ENCODE assay signal across 29 cellular contexts in the genomic region with DNA sequence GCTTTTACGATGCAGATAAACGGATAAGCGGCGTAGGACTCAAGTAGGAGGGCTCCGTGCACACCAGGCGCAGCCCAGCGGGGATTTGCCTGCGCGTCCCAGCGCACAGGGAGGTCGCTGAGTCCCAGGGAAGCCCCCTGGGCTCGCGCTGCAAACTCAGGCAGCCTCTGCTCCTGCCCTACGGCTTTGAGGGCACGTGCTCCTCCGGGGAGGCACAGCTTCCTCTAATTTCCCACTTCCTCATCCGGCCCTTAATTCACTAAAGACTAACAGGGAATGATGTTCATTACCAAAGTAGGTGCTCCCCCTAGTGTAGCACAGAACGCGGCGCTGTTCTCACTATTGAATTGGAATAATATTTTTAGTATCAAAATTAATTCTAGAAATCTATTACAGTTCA.
DNase-seq lines count a peak whose midpoint lies in the region; ATAC-seq and TF ChIP-seq lines count a peak whose summit lies in the region.
"Had no signal": no experiment of that assay in that cellular context is flagged by ENCODE, and none has a peak within 500 bp of the region (broad histone marks: within the 10 kb centered on the region; RNA-seq: fewer than 3 reads in every experiment).

No MANE protein-coding gene starts in this region.

- H3K4me3 ChIP-seq in LNCaP clone FGC (ENCODE audit: low read depth, low read length) = peak overlapping the region; percentile 37
- no peak overlapping the region for H3K4me3 ChIP-seq in neural progenitor cell
- H3K4me3 ChIP-seq: colonic mucosa, ovary, right atrium auricular region, spleen had no signal

- H3K4me1 Mint-ChIP-seq in neural progenitor cell = no peaks in the 10 kb centered on the region
- H3K4me1 Mint-ChIP-seq: mesothelial cell of epicardium, WTC11 had no signal

- H3K9me3 Mint-ChIP-seq in neural progenitor cell = peaks cover 31% of the 10 kb centered on the region
- H3K9me3 Mint-ChIP-seq: natural killer cell treated with Interleukin-12 subunit alpha and Interleukin-12 subunit beta and Interleukin-15 and Interleukin-18, amount 100 ng/mL, for 72 hours had no signal

- no peak overlapping the region for H2AFZ ChIP-seq in neural progenitor cell (replicated peaks)

- H3K27me3 ChIP-seq in neural progenitor cell = no peaks in the 10 kb centered on the region
- H3K27me3 ChIP-seq: colonic mucosa, ovary, right atrium auricular region, spleen had no signal

- DNase-seq in LNCaP clone FGC (ENCODE audit: low read depth) (peak; percentile 18), SW480 (ENCODE audit: low spot score) (peak; percentile 7), middle frontal gyrus (ENCODE audit: extremely low spot score, low spot score) (no peak), neural progenitor cell (ENCODE audit: low spot score) (no peak)
- DNase-seq: activated naive CD4-positive, alpha-beta T cell treated with anti-CD3 and anti-CD28 coated beads, Interleukin-2, amount 50 U/mL, for 16 hours; CD4-positive, alpha-beta T cell; colonic mucosa; DMS153; effector memory CD4-positive, alpha-beta T cell; erythroblast; foreskin melanocyte; GDM1; left ventricle myocardium superior; NCI-H1092; NCI-H187; NCI-H345; ovary; spleen; stimulated activated CD4-positive, alpha-beta T cell treated with anti-CD3 and anti-CD28 coated beads, Interleukin-4, amount 100 ng/mL, for 4 hours; stimulated activated naive CD4-positive, alpha-beta T cell treated with Interleukin-2 at 50 U/mL for 16 hours had no signal

- no peaks in the 10 kb centered on the region for H3K9me3 ChIP-seq in neural progenitor cell (ENCODE audit: low read depth)
- H3K9me3 ChIP-seq: colonic mucosa, ovary, right atrium auricular region had no signal

- no peaks in the 10 kb centered on the region for H3F3A ChIP-seq in neural progenitor cell (ENCODE audit: low read depth)

- H3K4me3 Mint-ChIP-seq in neural progenitor cell = no peak overlapping the region
- H3K4me3 Mint-ChIP-seq: activated T-helper 1 cell treated with anti-CD3 and anti-CD28 coated beads, Interleukin-12 subunit alpha, Interleukin-12 subunit beta, Interleukin-2, Interleukin-4 antibody, amounts not matched to agents 30 ng/mL and 10 ng/mL and 1 ng/mL, durations not matched to agents 14 hours and 24 hours and 36 hours; CD4-positive, alpha-beta T cell; mesothelial cell of epicardium; natural killer cell treated with Interleukin-12 subunit alpha and Interleukin-12 subunit beta and Interleukin-15 and Interleukin-18, amount 100 ng/mL, for 72 hours; WTC11 had no signal

- ATAC-seq in GM18909 (IDR thresholded peaks at IDR 0.05; ENCODE audit: poor library complexity, unreplicated experiment) = no peak
- ATAC-seq: left ventricle myocardium superior; natural killer cell treated with Interleukin-12 subunit alpha and Interleukin-12 subunit beta and Interleukin-15 and Interleukin-18, amount 100 ng/mL, for 72 hours; WTC11 had no signal

- H3K27ac Mint-ChIP-seq in neural progenitor cell = no peak overlapping the region
- H3K27ac Mint-ChIP-seq: activated T-helper 1 cell treated with anti-CD3 and anti-CD28 coated beads, Interleukin-12 subunit alpha, Interleukin-12 subunit beta, Interleukin-2, Interleukin-4 antibody, amounts not matched to agents 30 ng/mL and 10 ng/mL and 1 ng/mL, durations not matched to agents 14 hours and 24 hours and 36 hours; CD4-positive, alpha-beta T cell; mesothelial cell of epicardium; natural killer cell treated with Interleukin-12 subunit alpha and Interleukin-12 subunit beta and Interleukin-15 and Interleukin-18, amount 100 ng/mL, for 72 hours; WTC11 had no signal

- H4K20me1 ChIP-seq in neural progenitor cell (ENCODE audit: low read depth) = no peaks in the 10 kb centered on the region

- H3K4me2 ChIP-seq in neural progenitor cell = no peak overlapping the region
- H3K4me2 ChIP-seq: KMS-11 had no signal

- H3K36me3 Mint-ChIP-seq in neural progenitor cell = no peaks in the 10 kb centered on the region
- H3K36me3 Mint-ChIP-seq: natural killer cell treated with Interleukin-12 subunit alpha and Interleukin-12 subunit beta and Interleukin-15 and Interleukin-18, amount 100 ng/mL, for 72 hours had no signal

- no peaks in the 10 kb centered on the region for H3K79me2 ChIP-seq in neural progenitor cell (ENCODE audit: low read depth)

- H3K4me1 ChIP-seq in neural progenitor cell = no peaks in the 10 kb centered on the region
- H3K4me1 ChIP-seq: colonic mucosa, right atrium auricular region, spleen had no signal

- H3K27ac ChIP-seq in 22Rv1 (no peak overlapping the region), C4-2B (peak overlapping the region; percentile 69), neural progenitor cell (no peak overlapping the region)
- H3K27ac ChIP-seq: colonic mucosa, KMS-11, ovary, right atrium auricular region, spleen had no signal

- no peak overlapping the region for H3K9ac ChIP-seq in neural progenitor cell
- H3K9ac ChIP-seq: KMS-11 had no signal

- TF ChIP-seq CTCF in 22Rv1 (IDR thresholded peaks at IDR 0.05) (peak; percentile 58), C4-2B (conservative IDR thresholded peaks at IDR 0.05) (peak; percentile 82), LNCaP clone FGC (IDR thresholded peaks at IDR 0.05; ENCODE audit: control insufficient read depth, extremely low read depth, insufficient read depth) (peak; percentile 73), neural progenitor cell (IDR thresholded peaks at IDR 0.05) (no peak)

- H3K36me3 ChIP-seq in neural progenitor cell = no peaks in the 10 kb centered on the region
- H3K36me3 ChIP-seq: colonic mucosa, ovary, right atrium auricular region, spleen had no signal

- no peaks in the 10 kb centered on the region for H3K27me3 Mint-ChIP-seq in neural progenitor cell (ENCODE audit: insufficient read depth, low read depth)
- H3K27me3 Mint-ChIP-seq: CD4-positive, alpha-beta T cell; natural killer cell treated with Interleukin-12 subunit alpha and Interleukin-12 subunit beta and Interleukin-15 and Interleukin-18, amount 100 ng/mL, for 72 hours had no signal

Comparison
In these comparisons a context has a peak if more than half of its experiments do, and no peak if none do; other contexts are left out.
1. DNase-seq: peak in LNCaP clone FGC (single experiment) and SW480 (single experiment); none in middle frontal gyrus (single experiment) and neural progenitor cell (single experiment).